Comparison of ENCODE assay signal across 8 cellular contexts in the genomic region with DNA sequence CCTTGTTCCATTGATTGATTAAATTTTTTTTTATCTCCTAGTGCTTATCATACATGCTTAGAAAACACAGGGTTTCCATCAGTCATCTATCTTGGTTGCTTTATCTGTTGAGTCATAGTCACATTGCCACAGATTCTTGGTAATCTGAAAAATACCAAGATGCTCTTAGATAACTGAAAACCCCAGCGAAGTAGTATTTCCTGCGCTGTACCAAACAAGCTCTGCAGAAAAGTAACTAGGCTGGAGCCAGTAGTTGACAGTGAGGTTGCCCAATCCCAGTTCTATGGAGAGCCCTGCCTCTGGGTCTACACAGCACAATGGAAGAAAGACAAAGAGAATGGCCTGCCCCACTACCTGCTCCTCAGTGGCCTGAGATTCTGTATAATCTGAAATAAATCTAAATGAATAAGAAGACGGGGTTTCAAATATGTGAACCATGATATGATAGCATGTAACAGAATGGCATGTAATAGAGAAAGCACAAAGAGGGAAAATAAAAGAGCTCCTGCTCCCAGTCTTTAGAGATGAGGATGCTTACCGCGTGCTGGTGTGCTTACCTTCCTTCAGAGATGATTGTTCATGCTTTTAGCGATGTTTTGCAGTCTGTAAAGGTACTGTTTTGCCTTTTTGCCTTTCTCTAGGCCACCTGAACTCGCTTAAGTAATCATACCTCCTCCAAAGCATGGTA. TPM values are rescaled to one million over a fixed set of nuclear protein-coding genes. Genes with fewer than 3 reads are reported as not detected.
DNase-seq lines count a peak whose midpoint lies in the region; ATAC-seq and TF ChIP-seq lines count a peak whose summit lies in the region.

No MANE protein-coding gene starts in this region.

- no peak overlapping the region for H4K8ac ChIP-seq in mesendoderm (ENCODE audit: low read depth, low read length)

- no peak overlapping the region for H3K4me3 Mint-ChIP-seq in osteocyte (ENCODE audit: unreplicated experiment)

- H3K27me3 ChIP-seq in A673 (replicated peaks; ENCODE audit: insufficient read depth, low read depth, low read length, poor library complexity) (no peaks in the 10 kb centered on the region), breast epithelium (no peaks in the 10 kb centered on the region), mesendoderm (ENCODE audit: insufficient read depth, low read length, poor library complexity) (no peaks in the 10 kb centered on the region)

- no peak overlapping the region for H2BK15ac ChIP-seq in mesendoderm (replicated peaks; ENCODE audit: low read depth)

- H3K23ac ChIP-seq in mesendoderm (ENCODE audit: low read length), result no peak overlapping the region

- no TSS peak for BruUV-seq in A673 (replicated peaks; lab: Mats Ljungman, UMichigan)

- WGBS in mesendoderm (ENCODE audit: extremely low coverage, insufficient coverage, low lambda C conversion rate), result no CpG with 5 or more reads among the region's 7 CpGs

- H3K27me3 Mint-ChIP-seq in osteocyte (ENCODE audit: unreplicated experiment), result no peaks in the 10 kb centered on the region

- in situ Hi-C loops in KBM-7 (cut with MboI; ENCODE audit: low pct_unique_long_range_greater_than_20kb, low sequenced_read_pairs), result no loop called here

- TF ChIP-seq POLR2A in breast epithelium (IDR thresholded peaks at IDR 0.05), result no peak

- no peak overlapping the region for H4K5ac ChIP-seq in mesendoderm (ENCODE audit: low read length)

- H3K4me3 ChIP-seq in A673 (ENCODE audit: low read depth, low read length, poor library complexity, severe bottlenecking) (peak overlapping the region; percentile 32), breast epithelium (peak overlapping the region in 2 of 3 donors; percentile 35 to 58), mesendoderm (ENCODE audit: low read length) (no peak overlapping the region)

- no peaks in the 10 kb centered on the region for H3K9me3 Mint-ChIP-seq in osteocyte (ENCODE audit: unreplicated experiment)

- H2AK5ac ChIP-seq in mesendoderm (ENCODE audit: low read length), result no peak overlapping the region

- H3K18ac ChIP-seq in mesendoderm (ENCODE audit: low read length), result no peak overlapping the region

- no peak for DNase-seq in A673 (ENCODE audit: low spot score)
- peak; percentile 39 for DNase-seq in KBM-7
- no peak for DNase-seq in breast epithelium (ENCODE audit: low spot score in 2 of 2)
- DNase-seq in mesendoderm, result peak; percentile 29
- no peak for DNase-seq in HPDE6-E6E7 (ENCODE audit: extremely low spot score)
- DNase-seq in osteocyte (ENCODE audit: extremely low spot score, unreplicated experiment), result no peak
- no peak for DNase-seq in NCI-H2171 treated with DMSO at 0.1 percent for 48 hours (lab: John Stamatoyannopoulos, UW)

- H3K27ac Mint-ChIP-seq in osteocyte (ENCODE audit: unreplicated experiment), result no peak overlapping the region

- H3K79me2 ChIP-seq in mesendoderm (ENCODE audit: control insufficient read depth, insufficient read depth, low read length), result no peaks in the 10 kb centered on the region

- ATAC-seq in GM21381 (IDR thresholded peaks at IDR 0.05; ENCODE audit: unreplicated experiment), result no peak

- CTCF ChIA-PET in A673 (lab: Charles Lee), result no interaction called here

- peaks cover 31% of the 10 kb centered on the region for H3K4me1 Mint-ChIP-seq in osteocyte (ENCODE audit: unreplicated experiment)

- TF ChIP-seq CTCF in A673 (conservative IDR thresholded peaks at IDR 0.05; ENCODE audit: low read depth, low read length) (no peak), breast epithelium (IDR thresholded peaks at IDR 0.05) (no peak), osteocyte (IDR thresholded peaks at IDR 0.05) (no peak)

- no peak overlapping the region for H3K4ac ChIP-seq in mesendoderm (ENCODE audit: low read depth, low read length)

- no peak overlapping the region for H3K56ac ChIP-seq in mesendoderm (ENCODE audit: low read length)

- H3K9me3 ChIP-seq in A673 (ENCODE audit: low read depth, low read length, poor library complexity, severe bottlenecking) (no peaks in the 10 kb centered on the region), breast epithelium (no peaks in the 10 kb centered on the region)

- no peaks in the 10 kb centered on the region for H3K36me3 Mint-ChIP-seq in osteocyte (ENCODE audit: unreplicated experiment)

- no peak overlapping the region for H3K4me2 ChIP-seq in mesendoderm (ENCODE audit: low read length)

- H3K9ac ChIP-seq in mesendoderm (ENCODE audit: low read length), result no peak overlapping the region

- peaks cover 18% of the 10 kb centered on the region for H3K4me1 ChIP-seq in A673 (ENCODE audit: insufficient read depth, low read length, poor library complexity, severe bottlenecking)
- H3K4me1 ChIP-seq in breast epithelium, result no peaks in the 10 kb centered on the region
- peaks cover 4% of the 10 kb centered on the region for H3K4me1 ChIP-seq in mesendoderm (ENCODE audit: control insufficient read depth, low read depth, low read length)

- intact Hi-C loops in A673 (cut with micrococcal nuclease; ENCODE audit: unreplicated experiment), result no loop called here
- intact Hi-C loops in breast epithelium (cut with DNase I; ENCODE audit: low total_unique reads), result no loop called here

- H2BK120ac ChIP-seq in mesendoderm (ENCODE audit: low read depth, low read length), result no peak overlapping the region

- POLR2A ChIA-PET in A673 (lab: Charles Lee; ENCODE audit: low non-redundant PET), result no interaction called here

- no peak overlapping the region for H2BK5ac ChIP-seq in mesendoderm (ENCODE audit: low read length)

- H3K79me1 ChIP-seq in mesendoderm (ENCODE audit: low read length), result no peaks in the 10 kb centered on the region

- no peak overlapping the region for H3K27ac ChIP-seq in A673 (ENCODE audit: low read depth, low read length, poor library complexity, severe bottlenecking)
- H3K27ac ChIP-seq in breast epithelium, result peak overlapping the region; percentile 46 to 65
- H3K27ac ChIP-seq in mesendoderm (ENCODE audit: low read depth, low read length), result no peak overlapping the region

- H3K36me3 ChIP-seq in A673 (ENCODE audit: insufficient read depth, low read length, poor library complexity, severe bottlenecking) (no peaks in the 10 kb centered on the region), breast epithelium (no peaks in the 10 kb centered on the region), mesendoderm (ENCODE audit: control insufficient read depth, insufficient read depth, low read length) (no peaks in the 10 kb centered on the region)

RNA-seq across cellular contexts. Expression of a gene that starts 55.3 kb away (rescaled TPM):
- total RNA-seq in A673 (2021) (31.9 and 36.8 TPM in 2 replicates), breast epithelium (10 to 100 TPM; 47.0 to 84.0 (median 51.5) TPM), osteocyte (22.7 and 22.8 TPM in 2 replicates)
- 45.1 TPM for polyA plus RNA-seq in mesendoderm (2013, experiment 1 of 2)
- polyA plus RNA-seq in mesendoderm (2013, experiment 2 of 2), result 44.1 TPM

Comparison
In these comparisons a context has a peak if more than half of its experiments do, and no peak if none do; other contexts are left out.
1. DNase-seq: peak in KBM-7 (single experiment) and mesendoderm (single experiment); none in A673 (single experiment), breast epithelium (0 of 2), HPDE6-E6E7 (single experiment), osteocyte (single experiment) and NCI-H2171 treated with DMSO at 0.1 percent for 48 hours (single experiment).
2. H3K27ac ChIP-seq: peak in breast epithelium (2 of 2); none in A673 (single experiment) and mesendoderm (single experiment).